In the genomic region with DNA sequence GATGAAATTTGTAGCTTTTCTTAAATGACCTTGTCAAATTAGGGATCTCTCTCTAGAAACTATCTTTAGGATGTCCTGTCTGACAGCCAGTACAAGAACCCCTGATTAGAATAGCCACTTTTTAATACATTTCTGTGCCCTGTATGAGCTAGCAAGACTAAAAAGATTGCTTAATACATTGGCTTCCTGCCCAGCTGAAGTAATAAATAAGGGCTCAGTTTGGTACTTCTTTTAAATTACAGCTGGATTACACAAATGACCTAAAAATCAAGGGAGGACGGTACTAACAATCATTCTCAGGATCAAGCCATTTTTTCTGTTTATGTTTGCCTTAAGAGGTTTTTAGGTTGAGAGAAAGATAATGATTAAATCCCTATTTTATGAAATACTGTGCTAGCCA, we compare ENCODE assay signal across 15 cellular contexts. TPM values are rescaled to one million over a fixed set of nuclear protein-coding genes. Genes with fewer than 3 reads are reported as not detected.
A peak's percentile ranks its signal among the peaks of the same experiment; 100 is the strongest.
DNase-seq lines count a peak whose midpoint lies in the region; ATAC-seq, FAIRE-seq and TF ChIP-seq lines count a peak whose summit lies in the region.
"Had no signal": no experiment of that assay in that cellular context is flagged by ENCODE, and none has a peak within 500 bp of the region (broad histone marks: within the 10 kb centered on the region; RNA-seq: fewer than 3 reads in every experiment).

No MANE protein-coding gene starts in this region.

- no peak overlapping the region for H3K27ac ChIP-seq in IMR-90 (ENCODE audit: insufficient read depth, low read length)
- H3K27ac ChIP-seq in Karpas-422 (ENCODE audit: low read length) = no peak overlapping the region
- H3K27ac ChIP-seq: right atrium auricular region, vagina had no signal

- no peak for TF ChIP-seq RAD21 in IMR-90 (IDR thresholded peaks at IDR 0.05; ENCODE audit: low read length)

- peak; percentile 80 for ATAC-seq in IMR-90 (ENCODE audit: low read depth)
- ATAC-seq in left lobe of liver = peak; percentile 62
- ATAC-seq in HG03520 (IDR thresholded peaks at IDR 0.05; ENCODE audit: unreplicated experiment) = no peak

- no peak overlapping the region for H2AFZ ChIP-seq in IMR-90 (replicated peaks; ENCODE audit: low read length, poor library complexity)
- H2AFZ ChIP-seq in Karpas-422 (ENCODE audit: low read length) = no peak overlapping the region

- intact Hi-C loops in IMR-90 (cut with micrococcal nuclease) = no loop called here

- H3K9me2 ChIP-seq in Karpas-422 (replicated peaks; ENCODE audit: insufficient read depth, low read length) = no peaks in the 10 kb centered on the region

- TF ChIP-seq POLR2A in IMR-90 (IDR thresholded peaks at IDR 0.05; ENCODE audit: low read depth, low read length) (no peak), GM12891 (IDR thresholded peaks at IDR 0.05; ENCODE audit: low read depth, low read length) (no peak)

- in situ Hi-C loops in IMR-90 (cut with MboI; ENCODE audit: low sequenced_read_pairs) (no loop called here), astrocyte of the cerebellum (cut with HindIII; ENCODE audit: low sequenced_read_pairs) (no loop called here)

- no peak overlapping the region for H4K5ac ChIP-seq in IMR-90 (ENCODE audit: low read depth, low read length)

- DNase-seq in DMS79 treated with DMSO at 0.1 percent for 48 hours (lab: John Stamatoyannopoulos, UW) (peak; percentile 42), IMR-90 (peak; percentile 85), astrocyte of the cerebellum (ENCODE audit: low read depth) (peak; percentile 26), left lobe of liver (ENCODE audit: low spot score) (no peak), Karpas-422 (no peak), GM12891 (ENCODE audit: insufficient read length, low spot score) (no peak), NCI-H524 (lab: John Stamatoyannopoulos, UW) (no peak)
- DNase-seq: activated naive CD8-positive, alpha-beta T cell treated with anti-CD3 and anti-CD28 coated beads, Interleukin-2, amount 10 ng/mL, durations not matched to agents 7 days and 5 days; mesendoderm; NCI-H1930 had no signal

- H2AK9ac ChIP-seq in IMR-90 (replicated peaks; ENCODE audit: low read depth, low read length, poor library complexity) = no peak overlapping the region

- dilution Hi-C loops in IMR-90 (cut with HindIII; ENCODE audit: low sequenced_read_pairs, unreplicated experiment) = no loop called here

- H4K91ac ChIP-seq in IMR-90 (ENCODE audit: insufficient read depth, low read depth, low read length) = no peak overlapping the region

- WGBS in IMR-90 (ENCODE audit: extremely low coverage in 2 of 2, insufficient read length in 1 of 2), 2 experiments = no CpG with 5 or more reads among the region's 1 CpG

- no peak overlapping the region for H2BK15ac ChIP-seq in IMR-90 (ENCODE audit: low read depth, low read length)

- H2BK20ac ChIP-seq in IMR-90 (ENCODE audit: low read depth, low read length) = no peak overlapping the region

- H3K23ac ChIP-seq in IMR-90 (ENCODE audit: low read depth, low read length) = no peak overlapping the region

- no peaks in the 10 kb centered on the region for H3K4me1 ChIP-seq in IMR-90 (ENCODE audit: control insufficient read depth, insufficient read depth, low read length)
- H3K4me1 ChIP-seq in Karpas-422 (ENCODE audit: low read length) = no peaks in the 10 kb centered on the region
- H3K4me1 ChIP-seq: right atrium auricular region had no signal

- no peak overlapping the region for H3K4ac ChIP-seq in IMR-90 (ENCODE audit: low read depth, low read length)

- no peaks in the 10 kb centered on the region for H3K79me2 ChIP-seq in Karpas-422 (ENCODE audit: low read length)

- H3K9ac ChIP-seq in IMR-90 (ENCODE audit: low read depth, low read length) = no peak overlapping the region
- no peak overlapping the region for H3K9ac ChIP-seq in Karpas-422 (ENCODE audit: low read length)

- H3K27me3 ChIP-seq in IMR-90 (ENCODE audit: control insufficient read depth, insufficient read depth, low read length) (no peaks in the 10 kb centered on the region; the same call in 1 of the 2 replicates), Karpas-422 (ENCODE audit: low read length) (no peaks in the 10 kb centered on the region)
- H3K27me3 ChIP-seq: right atrium auricular region, vagina had no signal

- no peak overlapping the region for H2BK120ac ChIP-seq in IMR-90 (ENCODE audit: low read depth, low read length)

- H4K8ac ChIP-seq in IMR-90 (ENCODE audit: low read depth in 2 of 2, low read length in 2 of 2) = no peak overlapping the region

- 0 out of 2 replicates have a peak, but pooled peaks cover 2% of the 10 kb centered on the region for H3K9me1 ChIP-seq in IMR-90 (ENCODE audit: insufficient read depth, low read length)

- H2BK5ac ChIP-seq in IMR-90 (ENCODE audit: low read depth, low read length, poor library complexity, severe bottlenecking) = no peak overlapping the region

- no TSS peak for BruUV-seq in IMR-90 (replicated peaks; lab: Mats Ljungman, UMichigan)

- TF ChIP-seq CTCF in IMR-90 (conservative IDR thresholded peaks at IDR 0.05; ENCODE audit: low read depth, low read length) (no peak), astrocyte of the cerebellum (IDR thresholded peaks at IDR 0.05; ENCODE audit: low read depth, low read length, missing control alignments) (no peak)

- H4K20me1 ChIP-seq in IMR-90 (ENCODE audit: insufficient read depth, low read length) = no peaks in the 10 kb centered on the region
- no peaks in the 10 kb centered on the region for H4K20me1 ChIP-seq in Karpas-422 (ENCODE audit: insufficient read depth, low read depth, low read length)

- H3K79me1 ChIP-seq in IMR-90 (ENCODE audit: low read depth in 1 of 2, low read length in 2 of 2) = no peaks in the 10 kb centered on the region

- POLR2A ChIA-PET in IMR-90 (lab: Charles Lee; ENCODE audit: unreplicated experiment) = no interaction called here

- H3K18ac ChIP-seq in IMR-90 (ENCODE audit: low read depth, low read length) = no peak overlapping the region

- no peak for FAIRE-seq in GM12891 (lab: Jason Lieb, UNC)
- FAIRE-seq: endothelial cell of umbilical vein, H54 had no signal

- H3K56ac ChIP-seq in IMR-90 (ENCODE audit: extremely low read depth, insufficient read depth, low read length) = no peak overlapping the region

- H3K4me3 ChIP-seq in IMR-90 (ENCODE audit: insufficient read depth, low read depth, low read length) (no peak overlapping the region), astrocyte of the cerebellum (ENCODE audit: low read depth, low read length) (no peak overlapping the region), Karpas-422 (ENCODE audit: low read length) (no peak overlapping the region)
- H3K4me3 ChIP-seq: right atrium auricular region, vagina had no signal

- H3K36me3 ChIP-seq in IMR-90 (ENCODE audit: control insufficient read depth, insufficient read depth, low read length) (no peaks in the 10 kb centered on the region), Karpas-422 (ENCODE audit: insufficient read depth, low read length) (no peaks in the 10 kb centered on the region)
- H3K36me3 ChIP-seq: right atrium auricular region, vagina had no signal

- H3K9me3 ChIP-seq in IMR-90 (ENCODE audit: control insufficient read depth, insufficient read depth, low read length) (no peaks in the 10 kb centered on the region), Karpas-422 (ENCODE audit: low read length) (no peaks in the 10 kb centered on the region)
- H3K9me3 ChIP-seq: right atrium auricular region, vagina had no signal

- no peak overlapping the region for H3K4me2 ChIP-seq in IMR-90 (ENCODE audit: low read depth, low read length)
- no peak overlapping the region for H3K4me2 ChIP-seq in Karpas-422 (ENCODE audit: low read depth, low read length, poor library complexity, severe bottlenecking)

- CTCF ChIA-PET in IMR-90 (lab: Yijun Ruan, JAX) = no interaction called here

- H2AK5ac ChIP-seq in IMR-90 (ENCODE audit: low read depth, low read length) = no peak overlapping the region

- no peak overlapping the region for H3K14ac ChIP-seq in IMR-90 (replicated peaks; ENCODE audit: low read depth, low read length)

TF ChIP-seq in IMR-90, 13 proteins besides CTCF, POLR2A, EP300 and RAD21 (continues in another document):
- TF ChIP-seq CEBPB (IDR thresholded peaks at IDR 0.05; ENCODE audit: low read depth, low read length) (peak; percentile 95), CHD1 (IDR thresholded peaks at IDR 0.05; ENCODE audit: low read depth, low read length) (no peak), SMC3 (IDR thresholded peaks at IDR 0.05; ENCODE audit: low read depth, low read length) (no peak), ELK1 (IDR thresholded peaks at IDR 0.05; ENCODE audit: borderline replicate concordance, low read depth, low read length) (no peak), MAFK (IDR thresholded peaks at IDR 0.05; ENCODE audit: low read depth, low read length) (no peak)

TF ChIP-seq in GM12891, 5 proteins besides CTCF, POLR2A, EP300 and RAD21:
- no peak for TF ChIP-seq POLR2AphosphoS5 (IDR thresholded peaks at IDR 0.05; ENCODE audit: low read depth, low read length)
- no peak for TF ChIP-seq PAX5 (IDR thresholded peaks at IDR 0.05; ENCODE audit: insufficient read depth, low read length, severe bottlenecking)
- no peak for TF ChIP-seq SPI1 (IDR thresholded peaks at IDR 0.05; ENCODE audit: low read depth, low read length)
- TF ChIP-seq TAF1 (IDR thresholded peaks at IDR 0.05; ENCODE audit: low read depth, low read length) = no peak
- TF ChIP-seq POU2F2 (IDR thresholded peaks at IDR 0.05; ENCODE audit: low read depth, low read length) = no peak

RNA-seq across cellular contexts. Expression of gene OLA1, which starts 11.6 kb away (rescaled TPM):
- total RNA-seq in IMR-90 (2012; rRNA removed) (54.7 and 118 TPM in 2 replicates), left lobe of liver (20.0 TPM)
- 56.2 and 71.2 TPM in 2 replicates for polyA plus RNA-seq in IMR-90 (2012; rRNA removed)
- polyA plus RNA-seq in IMR-90 (2012; cell fraction: cytosol; rRNA removed) = 4.4 and 10.0 TPM in 2 replicates
- 1.4 and 28.2 TPM in 2 replicates for polyA plus RNA-seq in IMR-90 (2012; cell fraction: nucleus; rRNA removed; ENCODE audit: low replicate concordance)
- total RNA-seq in Karpas-422 (2014; rRNA removed; shearing (Covaris generic); ENCODE audit: low replicate concordance) = 126 and 134 TPM in 2 replicates
- polyA plus RNA-seq in GM12891 (2012; ENCODE audit: low read depth, missing spikeins) = 154 TPM

Comparison
In these comparisons a context has a peak if more than half of its experiments do, and no peak if none do; other contexts are left out.
1. DNase-seq: peak in DMS79 treated with DMSO at 0.1 percent for 48 hours (single experiment), IMR-90 (single experiment) and astrocyte of the cerebellum (single experiment); none in left lobe of liver (single experiment), Karpas-422 (single experiment), GM12891 (single experiment) and NCI-H524 (0 of 2).